ENCODE assay signal across 8 cellular contexts in the genomic region with DNA sequence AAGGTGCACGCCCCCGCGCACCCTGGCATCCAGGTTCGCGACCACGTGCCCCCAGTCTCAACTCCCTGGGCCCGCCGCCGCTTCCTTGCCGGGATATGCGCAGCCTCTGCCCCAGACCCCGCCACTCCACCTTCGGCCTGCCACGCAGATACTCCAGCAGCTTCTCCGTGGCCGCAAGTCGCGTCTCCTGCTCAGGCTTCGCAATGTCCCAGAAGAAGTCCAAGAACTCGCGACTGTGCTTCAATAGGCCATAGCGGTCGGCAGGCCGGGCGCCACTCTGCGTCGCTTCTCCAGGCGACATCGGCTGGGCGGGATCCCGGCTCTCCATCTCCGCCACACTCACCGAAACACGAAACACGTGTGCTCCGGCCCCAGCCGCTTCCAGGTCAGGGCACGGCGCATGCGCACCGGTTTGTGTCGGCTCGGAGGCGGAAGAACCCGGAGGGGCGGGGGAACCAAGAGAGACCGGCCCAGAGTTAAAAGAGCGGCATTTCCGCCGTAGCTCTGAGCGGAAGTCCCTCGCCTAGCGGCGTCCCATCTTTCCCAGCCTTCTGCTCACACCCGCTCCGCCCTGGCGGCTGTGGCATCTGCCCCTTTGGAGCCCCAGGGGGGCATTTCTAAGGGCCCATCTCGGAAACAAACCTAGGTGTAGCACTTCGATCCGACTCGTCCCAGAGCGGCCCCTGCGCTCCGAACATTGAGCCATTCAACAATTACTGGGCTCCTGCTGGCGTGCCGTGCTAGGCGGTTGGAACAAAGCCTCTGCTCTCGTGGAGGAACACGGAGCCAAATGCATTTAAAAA. TPM values are rescaled to one million over a fixed set of nuclear protein-coding genes. Genes with fewer than 3 reads are reported as not detected.
DNase-seq lines count a peak whose midpoint lies in the region; ATAC-seq and TF ChIP-seq lines count a peak whose summit lies in the region.

A gene with protein sequence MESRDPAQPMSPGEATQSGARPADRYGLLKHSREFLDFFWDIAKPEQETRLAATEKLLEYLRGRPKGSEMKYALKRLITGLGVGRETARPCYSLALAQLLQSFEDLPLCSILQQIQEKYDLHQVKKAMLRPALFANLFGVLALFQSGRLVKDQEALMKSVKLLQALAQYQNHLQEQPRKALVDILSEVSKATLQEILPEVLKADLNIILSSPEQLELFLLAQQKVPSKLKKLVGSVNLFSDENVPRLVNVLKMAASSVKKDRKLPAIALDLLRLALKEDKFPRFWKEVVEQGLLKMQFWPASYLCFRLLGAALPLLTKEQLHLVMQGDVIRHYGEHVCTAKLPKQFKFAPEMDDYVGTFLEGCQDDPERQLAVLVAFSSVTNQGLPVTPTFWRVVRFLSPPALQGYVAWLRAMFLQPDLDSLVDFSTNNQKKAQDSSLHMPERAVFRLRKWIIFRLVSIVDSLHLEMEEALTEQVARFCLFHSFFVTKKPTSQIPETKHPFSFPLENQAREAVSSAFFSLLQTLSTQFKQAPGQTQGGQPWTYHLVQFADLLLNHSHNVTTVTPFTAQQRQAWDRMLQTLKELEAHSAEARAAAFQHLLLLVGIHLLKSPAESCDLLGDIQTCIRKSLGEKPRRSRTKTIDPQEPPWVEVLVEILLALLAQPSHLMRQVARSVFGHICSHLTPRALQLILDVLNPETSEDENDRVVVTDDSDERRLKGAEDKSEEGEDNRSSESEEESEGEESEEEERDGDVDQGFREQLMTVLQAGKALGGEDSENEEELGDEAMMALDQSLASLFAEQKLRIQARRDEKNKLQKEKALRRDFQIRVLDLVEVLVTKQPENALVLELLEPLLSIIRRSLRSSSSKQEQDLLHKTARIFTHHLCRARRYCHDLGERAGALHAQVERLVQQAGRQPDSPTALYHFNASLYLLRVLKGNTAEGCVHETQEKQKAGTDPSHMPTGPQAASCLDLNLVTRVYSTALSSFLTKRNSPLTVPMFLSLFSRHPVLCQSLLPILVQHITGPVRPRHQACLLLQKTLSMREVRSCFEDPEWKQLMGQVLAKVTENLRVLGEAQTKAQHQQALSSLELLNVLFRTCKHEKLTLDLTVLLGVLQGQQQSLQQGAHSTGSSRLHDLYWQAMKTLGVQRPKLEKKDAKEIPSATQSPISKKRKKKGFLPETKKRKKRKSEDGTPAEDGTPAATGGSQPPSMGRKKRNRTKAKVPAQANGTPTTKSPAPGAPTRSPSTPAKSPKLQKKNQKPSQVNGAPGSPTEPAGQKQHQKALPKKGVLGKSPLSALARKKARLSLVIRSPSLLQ (N-terminal part only) (minus strand): TSS at position 388 of the 803 bp plus-strand sequence. CDS start 60 bp downstream, at position 328.

- DNase-seq in Ammon's horn (ENCODE audit: low spot score) (peak; percentile 97), NCI-H510A treated with DMSO at 0.1 percent for 48 hours (lab: John Stamatoyannopoulos, UW) (peak; percentile 95), choroid plexus epithelial cell (ENCODE audit: low read depth) (peak; percentile 96), kidney epithelial cell (ENCODE audit: low read depth) (peak; percentile 79)
- DNase-seq in activated CD4-positive, alpha-beta T cell treated with anti-CD3 and anti-CD28 coated beads for 24 hours (ENCODE audit: low read depth in 2 of 2): peak; percentile 97 to 98
- DNase-seq in stimulated activated CD4-positive, alpha-beta T cell treated with anti-CD3 and anti-CD28 coated beads, Interleukin-15, amount 100 ng/mL, for 48 hours (ENCODE audit: low read depth in 2 of 2): peak; percentile 96

- H3K4me3 ChIP-seq in choroid plexus epithelial cell (ENCODE audit: low read depth, low read length) (peak within 1 kb of the TSS; percentile 95), kidney epithelial cell (ENCODE audit: low read depth, low read length) (peak within 1 kb of the TSS; percentile 82)

- TF ChIP-seq CTCF in choroid plexus epithelial cell (conservative IDR thresholded peaks at IDR 0.05; ENCODE audit: low read depth, low read length): peak; percentile 39
- peak; percentile 27 for TF ChIP-seq CTCF in kidney epithelial cell (IDR thresholded peaks at IDR 0.05; ENCODE audit: insufficient read depth, low read length, poor library complexity, severe bottlenecking)

- no peaks in the 10 kb centered on the region for H3K27me3 ChIP-seq in kidney epithelial cell (ENCODE audit: control insufficient read depth, insufficient read depth, low read length)

- peaks cover 4% of the 10 kb centered on the region for H3K36me3 ChIP-seq in kidney epithelial cell (ENCODE audit: control insufficient read depth, insufficient read depth, low read length)

- ATAC-seq in GM19043 (IDR thresholded peaks at IDR 0.05; ENCODE audit: low read depth, unreplicated experiment) (peak; percentile 82), HG03432 (IDR thresholded peaks at IDR 0.05; ENCODE audit: unreplicated experiment) (peak; percentile 82)

RNA-seq across cellular contexts. Expression of the gene that starts here (rescaled TPM):
- 92.0 and 103 TPM in 2 replicates for total RNA-seq in kidney epithelial cell

Comparison
In these comparisons a context has a peak if more than half of its experiments do, and no peak if none do; other contexts are left out.
1. Peak in every context shown above with its lines: DNase-seq, ATAC-seq and H3K4me3 ChIP-seq.